Comparison of ENCODE assay signal across 18 cellular contexts in genomic region chr2:154161286-154161685, GRCh38.
"Had no signal": no experiment of that assay in that cellular context is flagged by ENCODE, and none has a peak within 500 bp of the region (broad histone marks: within the 10 kb centered on the region; RNA-seq: fewer than 3 reads in every experiment).

No MANE protein-coding gene starts in this region.

- DNase-seq: KBM-7, MV-4-11, NCI-H1048, NCI-H1105, NCI-H1417, NCI-H1436 treated with DMSO at 0.1 percent for 48 hours, NCI-H1694, NCI-H187 treated with DMSO at 0.1 percent for 48 hours, NCI-H2029 treated with DMSO at 0.1 percent for 48 hours, NCI-H226, NCI-H524, NCI-H526 treated with DMSO at 0.1 percent for 48 hours, NCI-H774, Right ventricle myocardium superior, RPMI8226, SIG-M5 had no signal

- H3K4me1 ChIP-seq: SJSA1 had no signal

- H3K27ac ChIP-seq: SJSA1, SK-N-MC had no signal

- H3K36me3 ChIP-seq: SJSA1 had no signal

- H3K27me3 ChIP-seq: SJSA1 had no signal

- H3K4me3 ChIP-seq: SJSA1, SK-N-MC had no signal
